In the genomic region with DNA sequence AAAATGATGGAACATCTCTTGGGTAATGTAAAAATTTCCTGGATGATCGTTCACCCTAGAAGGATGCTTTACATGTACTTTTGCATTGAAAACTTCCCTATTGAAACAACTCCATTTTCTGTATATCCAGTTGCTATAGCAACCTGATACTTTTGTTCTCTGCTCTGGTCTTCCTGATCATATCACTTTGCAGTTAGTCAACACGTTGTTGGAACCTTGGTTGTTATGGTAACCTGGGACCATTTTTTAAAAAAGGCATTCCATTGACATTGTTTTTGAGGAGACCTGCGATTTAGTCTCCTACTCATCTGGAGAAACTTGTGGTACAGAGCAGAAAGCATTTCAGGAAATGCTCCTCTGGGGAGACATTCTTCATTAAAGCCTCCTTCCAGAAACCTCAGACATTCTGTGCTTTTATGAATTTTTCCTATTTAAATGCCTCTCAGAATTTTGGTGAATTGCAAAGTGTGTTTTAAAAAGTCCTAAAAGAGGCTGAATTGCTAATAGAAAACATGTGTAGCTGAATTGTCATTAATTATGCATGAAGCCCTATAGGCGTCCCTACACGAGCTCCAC, we compare ENCODE assay signal across 15 cellular contexts.
"Had no signal": no experiment of that assay in that cellular context is flagged by ENCODE, and none has a peak within 500 bp of the region (broad histone marks: within the 10 kb centered on the region; RNA-seq: fewer than 3 reads in every experiment).

No MANE protein-coding gene starts in this region.

- H3K27me3 ChIP-seq: pancreas, upper lobe of right lung had no signal

- H3K36me3 ChIP-seq: pancreas, upper lobe of right lung had no signal

- H3K4me1 ChIP-seq: pancreas, upper lobe of right lung had no signal

- H3K9me3 ChIP-seq: mucosa of descending colon, pancreas, upper lobe of right lung had no signal

- H3K4me3 ChIP-seq: mucosa of descending colon, pancreas, upper lobe of right lung had no signal

- H3K27ac ChIP-seq: pancreas, upper lobe of right lung had no signal

- ATAC-seq: left cardiac atrium; mucosa of descending colon; natural killer cell; pancreas; stimulated activated naive CD8-positive, alpha-beta T cell treated with anti-CD3 and anti-CD28 coated beads, Interleukin-15, Interleukin-2, amounts not matched to agents 100 U/mL and 50 U/mL, for 24 hours; T-helper 17 cell; upper lobe of right lung had no signal

- DNase-seq: activated CD4-positive, alpha-beta T cell treated with anti-CD3 and anti-CD28 coated beads, Interleukin-2, amount 50 U/mL, for 1 hour; activated naive CD4-positive, alpha-beta T cell treated with anti-CD3 and anti-CD28 coated beads, Interleukin-2, amount 10 ng/mL, durations not matched to agents 7 days and 5 days; caudate nucleus; cortex of kidney; effector memory CD4-positive, alpha-beta T cell; hippocampal formation; left cardiac atrium; natural killer cell; pancreas; stimulated activated CD4-positive, alpha-beta T cell treated with anti-CD3 and anti-CD28 coated beads, Interleukin-4, amount 100 ng/mL, for 1 hour; stimulated activated CD8-positive, alpha-beta memory T cell treated with anti-CD3 and anti-CD28 coated beads, Interleukin-4, amount 100 ng/mL, for 48 hours; stimulated activated naive CD8-positive, alpha-beta T cell treated with anti-CD3 and anti-CD28 coated beads, Interleukin-15, Interleukin-2, amounts not matched to agents 100 U/mL and 50 U/mL, for 24 hours; T-helper 17 cell; upper lobe of right lung had no signal
